ENCODE assay signal across 8 cellular contexts in the genomic region with DNA sequence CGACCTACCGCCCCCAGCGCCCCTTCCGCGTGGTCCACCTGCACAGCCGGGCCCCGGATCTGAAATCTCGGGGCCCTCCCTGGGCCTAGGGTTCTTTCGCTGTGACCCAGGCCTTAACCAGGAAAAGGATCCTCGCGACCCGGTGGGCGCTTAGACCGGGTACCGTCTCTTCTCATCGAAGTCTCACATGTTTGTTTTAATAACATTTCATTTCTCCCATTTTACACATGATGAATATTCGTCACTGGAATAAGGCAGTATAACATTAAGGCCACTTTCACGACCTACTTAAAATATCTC. TPM values are rescaled to one million over a fixed set of nuclear protein-coding genes. Genes with fewer than 3 reads are reported as not detected.
DNase-seq lines count a peak whose midpoint lies in the region; ATAC-seq and TF ChIP-seq lines count a peak whose summit lies in the region.

No MANE protein-coding gene starts in this region.

- in situ Hi-C loops in IMR-90 (cut with MboI; ENCODE audit: low sequenced_read_pairs) = no loop called here

- intact Hi-C loops in IMR-90 (cut with micrococcal nuclease) (no loop called here), breast epithelium (cut with DNase I; ENCODE audit: low total_unique reads) (no loop called here)

- H2AFZ ChIP-seq in ACC112 (ENCODE audit: low read length, unreplicated experiment) (peak overlapping the region; percentile 74), IMR-90 (replicated peaks; ENCODE audit: low read length, poor library complexity) (peak overlapping the region; percentile 98)

- H3K4me3 ChIP-seq in ACC112 (ENCODE audit: low read depth, low read length) = peak overlapping the region; percentile 94
- H3K4me3 ChIP-seq in IMR-90 (ENCODE audit: insufficient read depth, low read depth, low read length) = peak overlapping the region; percentile 95
- peak overlapping the region; percentile 83 to 95 (median 86) for H3K4me3 ChIP-seq in breast epithelium
- peak overlapping the region; percentile 56 for H3K4me3 ChIP-seq in mucosa of stomach (ENCODE audit: low read length)

- BruUV-seq in IMR-90 (replicated peaks; lab: Mats Ljungman, UMichigan) = no TSS peak

- peak overlapping the region; percentile 89 for H3K14ac ChIP-seq in IMR-90 (replicated peaks; ENCODE audit: low read depth, low read length)

- peak overlapping the region; percentile 96 for H3K4me2 ChIP-seq in IMR-90 (ENCODE audit: low read depth, low read length)

- H2BK120ac ChIP-seq in IMR-90 (ENCODE audit: low read depth, low read length) = no peak overlapping the region

- no peak overlapping the region for H2BK20ac ChIP-seq in IMR-90 (ENCODE audit: low read depth, low read length)

- peak overlapping the region; percentile 90 for H3K4ac ChIP-seq in IMR-90 (ENCODE audit: low read depth, low read length)

- H3K9ac ChIP-seq in IMR-90 (ENCODE audit: low read depth, low read length) = peak overlapping the region; percentile 45
- peak overlapping the region; percentile 82 for H3K9ac ChIP-seq in mucosa of stomach (ENCODE audit: low read length)

- TF ChIP-seq POLR2A in IMR-90 (IDR thresholded peaks at IDR 0.05; ENCODE audit: low read depth, low read length) = no peak
- no peak for TF ChIP-seq POLR2A in breast epithelium (IDR thresholded peaks at IDR 0.05)

- peak overlapping the region; percentile 44 to 98 for H4K8ac ChIP-seq in IMR-90 (ENCODE audit: low read depth in 2 of 2, low read length in 2 of 2)

- CTCF ChIA-PET in IMR-90 (lab: Yijun Ruan, JAX) = no interaction called here

- no peak for TF ChIP-seq RAD21 in IMR-90 (IDR thresholded peaks at IDR 0.05; ENCODE audit: low read length)

- dilution Hi-C loops in IMR-90 (cut with HindIII; ENCODE audit: low sequenced_read_pairs, unreplicated experiment) = no loop called here

- ATAC-seq in IMR-90 (ENCODE audit: low read depth) (no peak), HG03520 (IDR thresholded peaks at IDR 0.05; ENCODE audit: unreplicated experiment) (no peak), HG03565 (IDR thresholded peaks at IDR 0.05; ENCODE audit: unreplicated experiment) (no peak), GM19467 (IDR thresholded peaks at IDR 0.05; ENCODE audit: unreplicated experiment) (no peak)

- peak overlapping the region; percentile 74 for H4K5ac ChIP-seq in IMR-90 (ENCODE audit: low read depth, low read length)

- TF ChIP-seq CTCF in IMR-90 (conservative IDR thresholded peaks at IDR 0.05; ENCODE audit: low read depth, low read length) (no peak), breast epithelium (IDR thresholded peaks at IDR 0.05) (no peak)

- H3K79me2 ChIP-seq in ACC112 (ENCODE audit: control insufficient read depth, insufficient read depth, low read length, unreplicated experiment) = peaks cover 22% of the 10 kb centered on the region

- no peak overlapping the region for H2BK15ac ChIP-seq in IMR-90 (ENCODE audit: low read depth, low read length)

- H2BK5ac ChIP-seq in IMR-90 (ENCODE audit: low read depth, low read length, poor library complexity, severe bottlenecking) = peak overlapping the region; percentile 74

- H3K27me3 ChIP-seq in ACC112 (ENCODE audit: insufficient read depth, low read length) (no peaks in the 10 kb centered on the region), IMR-90 (ENCODE audit: control insufficient read depth, insufficient read depth, low read length) (no peaks in the 10 kb centered on the region), breast epithelium (no peaks in the 10 kb centered on the region), mucosa of stomach (ENCODE audit: control insufficient read depth, insufficient read depth, low read length) (no peaks in the 10 kb centered on the region)

- peak overlapping the region; percentile 97 for H2AK9ac ChIP-seq in IMR-90 (replicated peaks; ENCODE audit: low read depth, low read length, poor library complexity)

- H3K36me3 ChIP-seq in ACC112 (ENCODE audit: insufficient read depth, low read length) (no peaks in the 10 kb centered on the region), IMR-90 (ENCODE audit: control insufficient read depth, insufficient read depth, low read length) (peaks cover 29% of the 10 kb centered on the region), breast epithelium (peaks cover 7% of the 10 kb centered on the region), mucosa of stomach (ENCODE audit: control insufficient read depth, insufficient read depth, low read length) (peaks cover 18% of the 10 kb centered on the region)

- H3K4me1 ChIP-seq in ACC112 (ENCODE audit: control insufficient read depth, insufficient read depth, low read length, unreplicated experiment) = peaks cover 19% of the 10 kb centered on the region
- H3K4me1 ChIP-seq in IMR-90 (ENCODE audit: control insufficient read depth, insufficient read depth, low read length) = peaks cover 11% of the 10 kb centered on the region
- H3K4me1 ChIP-seq in breast epithelium = peaks cover 16 to 17% of the 10 kb centered on the region in 2 donors
- peaks cover 40% of the 10 kb centered on the region for H3K4me1 ChIP-seq in mucosa of stomach (ENCODE audit: control insufficient read depth, insufficient read depth, low read length)

- H3K27ac ChIP-seq in ACC112 (ENCODE audit: low read depth, low read length) = peak overlapping the region; percentile 60
- peak overlapping the region; percentile 34 for H3K27ac ChIP-seq in IMR-90 (ENCODE audit: insufficient read depth, low read length)
- H3K27ac ChIP-seq in breast epithelium = peak overlapping the region; percentile 85 to 93

- WGBS in IMR-90 (ENCODE audit: extremely low coverage in 2 of 2, insufficient read length in 1 of 2), 2 experiments = 7% methylated on average over 12 of the region's 18 CpGs; no CpG with 5 or more reads in 1 of the 2 experiments

- peaks cover 22% of the 10 kb centered on the region for H4K20me1 ChIP-seq in IMR-90 (ENCODE audit: insufficient read depth, low read length)

- H4K91ac ChIP-seq in IMR-90 (ENCODE audit: insufficient read depth, low read depth, low read length) = peak overlapping the region; percentile 41; the same call in 1 of the 2 replicates

- no peak overlapping the region for H3K18ac ChIP-seq in IMR-90 (ENCODE audit: low read depth, low read length)

- H2AK5ac ChIP-seq in IMR-90 (ENCODE audit: low read depth, low read length) = peak overlapping the region; percentile 82

- no peaks in the 10 kb centered on the region for H3K9me3 ChIP-seq in IMR-90 (ENCODE audit: control insufficient read depth, insufficient read depth, low read length)
- no peaks in the 10 kb centered on the region for H3K9me3 ChIP-seq in breast epithelium
- no peaks in the 10 kb centered on the region for H3K9me3 ChIP-seq in mucosa of stomach (ENCODE audit: control insufficient read depth, low read length)

- H3K56ac ChIP-seq in IMR-90 (ENCODE audit: extremely low read depth, insufficient read depth, low read length) = peak overlapping the region; percentile 51; the same call in 1 of the 2 replicates

- peaks cover 9% of the 10 kb centered on the region for H3K9me1 ChIP-seq in IMR-90 (ENCODE audit: insufficient read depth, low read length)

- POLR2A ChIA-PET in IMR-90 (lab: Charles Lee; ENCODE audit: unreplicated experiment) = interaction anchor here (2.4 kb wide), 1 partner anchor 11 kb away, joined by 13 read pairs; a partner anchor contains a TSS

- peak overlapping the region; percentile 45; the same call in 1 of the 2 replicates for H3K23ac ChIP-seq in IMR-90 (ENCODE audit: low read depth, low read length)

- peaks cover 19 to 80% of the 10 kb centered on the region in 2 experiments; a peak in 3 of 4 replicates for H3K79me1 ChIP-seq in IMR-90 (ENCODE audit: low read depth in 1 of 2, low read length in 2 of 2)

- DNase-seq in IMR-90 (no peak), breast epithelium (ENCODE audit: low spot score in 2 of 2) (no peak)
- DNase-seq in effector CD8-positive, alpha-beta T cell (lab: John Stamatoyannopoulos, UW) = no peak

TF ChIP-seq in IMR-90, 13 proteins besides CTCF, POLR2A, EP300 and RAD21 (continues in another document):
- TF ChIP-seq RFX5 (IDR thresholded peaks at IDR 0.05; ENCODE audit: low read depth, low read length) (no peak), NFE2L2 (IDR thresholded peaks at IDR 0.05; ENCODE audit: low read depth, low read length) (no peak), RCOR1 (IDR thresholded peaks at IDR 0.05; ENCODE audit: insufficient replicate concordance, low read length) (no peak), BHLHE40 (IDR thresholded peaks at IDR 0.05; ENCODE audit: low read depth, low read length) (no peak), MAFK (IDR thresholded peaks at IDR 0.05; ENCODE audit: low read depth, low read length) (no peak), MAZ (IDR thresholded peaks at IDR 0.05; ENCODE audit: borderline replicate concordance, low read depth, low read length) (no peak), SMC3 (IDR thresholded peaks at IDR 0.05; ENCODE audit: low read depth, low read length) (no peak), CHD1 (IDR thresholded peaks at IDR 0.05; ENCODE audit: low read depth, low read length) (no peak)

RNA-seq across cellular contexts. Expression of a gene that starts 0.3 kb away (rescaled TPM):
- total RNA-seq in IMR-90 (2012; rRNA removed) (27.8 and 28.3 TPM in 2 replicates), breast epithelium (10 to 100 TPM; 27.5 to 48.4 (median 37.7) TPM)
- polyA plus RNA-seq in IMR-90 (2012; rRNA removed) = 42.2 and 43.5 TPM in 2 replicates
- 33.8 and 36.4 TPM in 2 replicates for polyA plus RNA-seq in IMR-90 (2012; cell fraction: cytosol; rRNA removed)
- 116 and 195 TPM in 2 replicates for polyA plus RNA-seq in IMR-90 (2012; cell fraction: nucleus; rRNA removed; ENCODE audit: low replicate concordance)

RNA-seq across cellular contexts. Expression of a gene that starts 3.3 kb away (rescaled TPM):
- total RNA-seq in IMR-90 (2012; rRNA removed) (26.5 and 43.3 TPM in 2 replicates), breast epithelium (100 to 1,000 TPM; 151 to 171 (median 164) TPM)
- 112 and 137 TPM in 2 replicates for polyA plus RNA-seq in IMR-90 (2012; rRNA removed)
- 38.6 and 96.1 TPM in 2 replicates for polyA plus RNA-seq in IMR-90 (2012; cell fraction: cytosol; rRNA removed)
- polyA plus RNA-seq in IMR-90 (2012; cell fraction: nucleus; rRNA removed; ENCODE audit: low replicate concordance) = 22.8 and 47.7 TPM in 2 replicates

RNA-seq across cellular contexts. Expression of a gene that starts 10.5 kb away (rescaled TPM):
- 268 and 296 TPM in 2 replicates for total RNA-seq in IMR-90 (2012; rRNA removed)
- polyA plus RNA-seq in IMR-90 (2012; rRNA removed) = 190 and 194 TPM in 2 replicates
- 126 and 176 TPM in 2 replicates for polyA plus RNA-seq in IMR-90 (2012; cell fraction: cytosol; rRNA removed)
- 254 and 364 TPM in 2 replicates for polyA plus RNA-seq in IMR-90 (2012; cell fraction: nucleus; rRNA removed; ENCODE audit: low replicate concordance)
- 100 to 1,000 TPM; 123 to 216 (median 178) TPM for total RNA-seq in breast epithelium

RNA-seq across cellular contexts. Expression of a gene that starts 11.5 kb away (rescaled TPM):
- total RNA-seq in IMR-90 (2012; rRNA removed) (55.8 and 60.9 TPM in 2 replicates), breast epithelium (100 to 1,000 TPM in 2 of 3 donors, 10 to 100 TPM in 1; 57.9 to 143 (median 135) TPM)
- 160 and 172 TPM in 2 replicates for polyA plus RNA-seq in IMR-90 (2012; rRNA removed)
- polyA plus RNA-seq in IMR-90 (2012; cell fraction: cytosol; rRNA removed) = 97.3 and 121 TPM in 2 replicates
- polyA plus RNA-seq in IMR-90 (2012; cell fraction: nucleus; rRNA removed; ENCODE audit: low replicate concordance) = 1,034 and 1,622 TPM in 2 replicates

RNA-seq across cellular contexts. Expression of a gene that starts 28.6 kb away (rescaled TPM):
- 10.4 and 11.1 TPM in 2 replicates for total RNA-seq in IMR-90 (2012; rRNA removed)
- 26.1 and 29.7 TPM in 2 replicates for polyA plus RNA-seq in IMR-90 (2012; rRNA removed)
- polyA plus RNA-seq in IMR-90 (2012; cell fraction: cytosol; rRNA removed) = 18.8 and 34.8 TPM in 2 replicates
- polyA plus RNA-seq in IMR-90 (2012; cell fraction: nucleus; rRNA removed; ENCODE audit: low replicate concordance) = 99.3 and 171 TPM in 2 replicates
- 10 to 100 TPM; 29.9 to 59.7 (median 58.7) TPM for total RNA-seq in breast epithelium

Comparison
In these comparisons a context has a peak if more than half of its experiments do, and no peak if none do; other contexts are left out.
1. H3K27ac ChIP-seq: peak in every context shown above with its lines; median percentile 89 in breast epithelium; 60 in ACC112; 34 in IMR-90.